8 cellular contexts compared by ENCODE assay signal in the genomic region with DNA sequence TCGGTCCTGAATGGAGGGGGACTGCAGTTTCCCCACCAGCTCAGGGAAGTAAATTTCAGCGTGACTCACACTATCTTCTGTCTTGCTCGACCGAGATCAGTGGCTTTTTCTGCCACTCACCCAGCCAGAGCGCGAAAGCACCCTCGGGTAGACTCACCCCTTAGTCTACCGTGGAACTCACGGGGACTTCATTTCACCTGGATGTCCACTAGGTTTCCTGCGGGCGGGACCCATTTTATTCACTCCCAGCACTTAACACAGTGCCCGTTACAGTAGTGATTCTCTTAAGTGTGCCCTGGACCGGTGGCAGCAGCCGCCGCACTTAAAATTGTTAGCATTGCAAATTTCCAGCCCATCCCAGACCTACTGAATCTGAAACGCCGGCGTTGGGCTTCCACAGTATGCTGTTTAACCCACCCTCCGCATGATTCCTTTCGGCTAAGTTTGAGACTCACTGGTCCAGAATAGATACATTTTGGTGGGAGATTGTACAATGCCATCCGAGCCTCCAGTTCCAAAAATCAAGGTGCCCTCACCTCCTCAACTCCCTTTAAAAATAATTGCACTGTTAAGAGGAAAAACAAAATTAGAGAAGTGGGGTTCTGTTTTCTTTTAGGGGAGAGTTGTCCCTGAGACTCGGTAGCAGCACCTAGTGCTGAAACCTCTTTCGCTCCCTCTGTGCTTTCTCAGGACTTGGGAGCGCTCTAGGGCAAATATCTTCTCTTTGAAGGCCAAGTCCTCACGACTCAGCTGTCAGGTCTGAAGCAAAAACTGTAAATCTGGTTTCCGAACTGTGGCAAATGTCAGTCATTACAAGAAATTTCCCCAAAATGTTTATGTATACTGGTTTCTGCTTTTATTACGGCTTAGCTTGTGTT. TPM values are rescaled to one million over a fixed set of nuclear protein-coding genes. Genes with fewer than 3 reads are reported as not detected.
DNase-seq lines count a peak whose midpoint lies in the region; ATAC-seq and TF ChIP-seq lines count a peak whose summit lies in the region.

No MANE protein-coding gene starts in this region.

- H2AK5ac ChIP-seq in mesendoderm (ENCODE audit: low read length) = no peak overlapping the region

- peak; percentile 40 for ATAC-seq in GM21515 (IDR thresholded peaks at IDR 0.05; ENCODE audit: unreplicated experiment)

- H3K56ac ChIP-seq in mesendoderm (ENCODE audit: low read length) = peak overlapping the region; percentile 93

- H3K23ac ChIP-seq in mesendoderm (ENCODE audit: low read length) = no peak overlapping the region

- H3K4me1 ChIP-seq in duodenal mucosa (ENCODE audit: control insufficient read depth in 1 of 2, insufficient read depth in 2 of 2, low read length in 2 of 2) (peaks cover 26 to 33% of the 10 kb centered on the region in 2 donors), mesendoderm (ENCODE audit: control insufficient read depth, low read depth, low read length) (peaks cover 2% of the 10 kb centered on the region), thyroid gland (peaks cover 11 to 20% of the 10 kb centered on the region in 2 donors)

- H3K18ac ChIP-seq in mesendoderm (ENCODE audit: low read length) = peak overlapping the region; percentile 65

- in situ Hi-C loops in SK-MEL-5 (cut with HindIII; ENCODE audit: low pct_unique_long_range_greater_than_20kb, low sequenced_read_pairs) = no loop called here

- H3K79me2 ChIP-seq in mesendoderm (ENCODE audit: control insufficient read depth, insufficient read depth, low read length) = no peaks in the 10 kb centered on the region

- no peaks in the 10 kb centered on the region for H3K79me1 ChIP-seq in mesendoderm (ENCODE audit: low read length)

- H2BK120ac ChIP-seq in mesendoderm (ENCODE audit: low read depth, low read length) = peak overlapping the region; percentile 52

- no peak for TF ChIP-seq CTCF in GM10248 (IDR thresholded peaks at IDR 0.05; ENCODE audit: control extremely low read depth, extremely low read depth, low read depth, missing control alignments)
- no peak for TF ChIP-seq CTCF in HL-60 (IDR thresholded peaks at IDR 0.05; ENCODE audit: insufficient read depth, low read length)
- TF ChIP-seq CTCF in thyroid gland (IDR thresholded peaks at IDR 0.05) = peak in 1 of 6 experiments; percentile 37

- no peak for TF ChIP-seq POLR2A in thyroid gland (IDR thresholded peaks at IDR 0.05)

- H3K4me2 ChIP-seq in mesendoderm (ENCODE audit: low read length) = peak overlapping the region; percentile 88

- intact Hi-C loops in thyroid gland (cut with DNase I) = no loop called here

- no CpG with 5 or more reads among the region's 27 CpGs for WGBS in mesendoderm (ENCODE audit: extremely low coverage, insufficient coverage, low lambda C conversion rate)
- WGBS in thyroid gland, 2 donors = 12% methylated on average over 27 of the region's 27 CpGs

- H2BK15ac ChIP-seq in mesendoderm (replicated peaks; ENCODE audit: low read depth) = peak overlapping the region; percentile 4

- H2BK5ac ChIP-seq in mesendoderm (ENCODE audit: low read length) = no peak overlapping the region

- peaks cover 42% of the 10 kb centered on the region for H3K27me3 ChIP-seq in HL-60 (ENCODE audit: insufficient read depth, poor library complexity, severe bottlenecking)
- H3K27me3 ChIP-seq in duodenal mucosa (ENCODE audit: control insufficient read depth in 1 of 2, insufficient read depth in 2 of 2, low read length in 2 of 2) = no peaks in the 10 kb centered on the region
- H3K27me3 ChIP-seq in mesendoderm (ENCODE audit: insufficient read depth, low read length, poor library complexity) = no peaks in the 10 kb centered on the region
- H3K27me3 ChIP-seq in thyroid gland = no peaks in the 10 kb centered on the region

- H3K27ac ChIP-seq in HL-60 (replicated peaks) (no peak overlapping the region), duodenal mucosa (ENCODE audit: low read depth, low read length) (peak overlapping the region; percentile 94), mesendoderm (ENCODE audit: low read depth, low read length) (peak overlapping the region; percentile 10), thyroid gland (peak overlapping the region; percentile 91 to 99 (median 94))

- DNase-seq in GM10248 (ENCODE audit: extremely low spot score) (peak; percentile 41), HL-60 (ENCODE audit: low read depth in 1 of 2, low spot score in 1 of 2) (peak; percentile 10 to 25), SK-MEL-5 (ENCODE audit: low read depth, low spot score) (peak; percentile 52), mesendoderm (peak; percentile 60), thyroid gland (peak; percentile 71 to 74), middle frontal gyrus (ENCODE audit: extremely low spot score, low spot score) (no peak)

- H3K9me3 ChIP-seq in duodenal mucosa (ENCODE audit: control insufficient read depth in 1 of 2, low read length in 2 of 2) = no peaks in the 10 kb centered on the region
- H3K9me3 ChIP-seq in thyroid gland = no peaks in the 10 kb centered on the region

- POLR2A ChIA-PET in GM10248 (lab: Yijun Ruan, JAX) = no interaction called here

- CTCF ChIA-PET in GM10248 (lab: Yijun Ruan, JAX) = interaction anchor here (1.2 to 2.2 kb wide), 4 partner anchors 9 to 49 kb away, joined by 3 to 25 read pairs (median 4); no protein-coding TSS in a partner anchor

- H3K9ac ChIP-seq in duodenal mucosa (ENCODE audit: low read depth in 1 of 2, low read length in 2 of 2) (peak overlapping the region; percentile 90 to 98), mesendoderm (ENCODE audit: low read length) (peak overlapping the region; percentile 66)

- H4K8ac ChIP-seq in mesendoderm (ENCODE audit: low read depth, low read length) = no peak overlapping the region

- H3K36me3 ChIP-seq in duodenal mucosa (ENCODE audit: control insufficient read depth in 1 of 2, insufficient read depth in 2 of 2, low read length in 2 of 2) (no peaks in the 10 kb centered on the region), mesendoderm (ENCODE audit: control insufficient read depth, insufficient read depth, low read length) (no peaks in the 10 kb centered on the region), thyroid gland (no peaks in the 10 kb centered on the region)

- peak overlapping the region; percentile 65 for H3K4me3 ChIP-seq in HL-60 (replicated peaks; ENCODE audit: insufficient read depth, low read length)
- peak overlapping the region; percentile 92 to 98 for H3K4me3 ChIP-seq in duodenal mucosa (ENCODE audit: low read depth in 1 of 2, low read length in 2 of 2)
- peak overlapping the region; percentile 82 for H3K4me3 ChIP-seq in mesendoderm (ENCODE audit: low read length)
- H3K4me3 ChIP-seq in thyroid gland (replicated peaks in 1 of 3) = peak overlapping the region; percentile 42 to 72 (median 56)

- peak overlapping the region; percentile 81 for H4K5ac ChIP-seq in mesendoderm (ENCODE audit: low read length)

- no peak overlapping the region for H3K4ac ChIP-seq in mesendoderm (ENCODE audit: low read depth, low read length)

RNA-seq across cellular contexts. Expression of gene SMPDL3A, which starts 1.0 kb away (rescaled TPM):
- total RNA-seq in SK-MEL-5 (2014; rRNA removed; shearing (Covaris generic)) = 59.4 and 60.4 TPM in 2 replicates
- 38.1 and 41.5 TPM in 2 replicates for polyA plus RNA-seq in SK-MEL-5 (2015; cell fraction: cytosol; rRNA removed)
- 19.7 and 20.3 TPM in 2 replicates for polyA plus RNA-seq in SK-MEL-5 (2015; cell fraction: nucleus; rRNA removed)
- polyA plus RNA-seq in mesendoderm (2013, experiment 1 of 2) = 2.6 TPM
- 2.6 TPM for polyA plus RNA-seq in mesendoderm (2013, experiment 2 of 2)
- total RNA-seq in thyroid gland = 10 to 100 TPM; 12.6 to 23.8 (median 14.4) TPM

RNA-seq across cellular contexts. Expression of gene FABP7, which starts 10.6 kb away (rescaled TPM):
- total RNA-seq in SK-MEL-5 (2014; rRNA removed; shearing (Covaris generic)) = 200 and 202 TPM in 2 replicates
- polyA plus RNA-seq in SK-MEL-5 (2015; cell fraction: cytosol; rRNA removed) = 93.4 and 122 TPM in 2 replicates
- 37.6 and 41.9 TPM in 2 replicates for polyA plus RNA-seq in SK-MEL-5 (2015; cell fraction: nucleus; rRNA removed)
- 6.6 TPM for polyA plus RNA-seq in mesendoderm (2013, experiment 1 of 2)
- 6.2 TPM for polyA plus RNA-seq in mesendoderm (2013, experiment 2 of 2)
- not detected for total RNA-seq in thyroid gland

Comparison
In these comparisons a context has a peak if more than half of its experiments do, and no peak if none do; other contexts are left out.
1. RNA of gene FABP7, which starts 10.6 kb away (total RNA-seq): 200 to 202 TPM in SK-MEL-5; not detected in thyroid gland; every median in the first group is over 100 times any median in the second.
2. Peak in every context shown above with its lines, with median percentiles within 50 percentile points of each other: H3K4me3 ChIP-seq.